In the genomic region with DNA sequence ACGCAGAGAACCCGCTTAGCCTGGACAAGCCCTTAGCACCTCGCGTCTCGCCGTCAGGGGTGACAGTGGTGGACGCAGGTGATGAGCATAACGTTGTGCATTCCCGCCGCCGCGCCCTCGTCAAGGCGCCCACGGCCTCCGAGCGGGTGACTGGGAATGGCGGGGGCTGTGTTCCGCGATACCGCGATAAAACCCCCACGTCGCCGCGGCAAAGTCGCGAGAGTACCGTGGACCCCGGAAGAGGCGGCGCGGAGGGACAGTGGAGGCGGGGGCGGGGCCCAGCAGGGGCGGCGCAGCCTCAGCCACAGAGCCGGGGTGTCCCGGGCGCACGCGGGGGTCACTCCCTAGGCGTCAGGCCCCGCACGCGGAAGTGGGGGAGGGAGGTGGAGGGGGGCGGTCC, we compare ENCODE assay signal across 9 cellular contexts. TPM values are rescaled to one million over a fixed set of nuclear protein-coding genes. Genes with fewer than 3 reads are reported as not detected.
DNase-seq lines count a peak whose midpoint lies in the region; ATAC-seq and TF ChIP-seq lines count a peak whose summit lies in the region.
"Had no signal": no experiment of that assay in that cellular context is flagged by ENCODE, and none has a peak within 500 bp of the region (broad histone marks: within the 10 kb centered on the region; RNA-seq: fewer than 3 reads in every experiment).

No MANE protein-coding gene starts in this region.

- ATAC-seq in effector memory CD8-positive, alpha-beta T cell (replicated peaks) = peak; percentile 90
- ATAC-seq in GM18511 (IDR thresholded peaks at IDR 0.05; ENCODE audit: unreplicated experiment) (no peak), GM18520 (IDR thresholded peaks at IDR 0.05; ENCODE audit: unreplicated experiment) (no peak)

- no peaks in the 10 kb centered on the region for H3K9me3 Mint-ChIP-seq in CD8-positive, alpha-beta memory T cell
- H3K9me3 Mint-ChIP-seq in effector memory CD8-positive, alpha-beta T cell = no peaks in the 10 kb centered on the region

- TF ChIP-seq POLR2A in ovary (IDR thresholded peaks at IDR 0.05) (no peak), testis (IDR thresholded peaks at IDR 0.05) (no peak)

- no peak for TF ChIP-seq CTCF in ovary (IDR thresholded peaks at IDR 0.05)
- TF ChIP-seq CTCF in testis (IDR thresholded peaks at IDR 0.05) = no peak
- no peak for TF ChIP-seq CTCF in GM10248 (IDR thresholded peaks at IDR 0.05; ENCODE audit: control extremely low read depth, extremely low read depth, low read depth, missing control alignments)

- H3K4me1 ChIP-seq in CD8-positive, alpha-beta memory T cell (ENCODE audit: insufficient read depth, low read length) = peaks cover 16% of the 10 kb centered on the region
- H3K4me1 ChIP-seq in ovary (ENCODE audit: insufficient read depth) (peaks cover 22% of the 10 kb centered on the region), testis (peaks cover 62% of the 10 kb centered on the region)

- CTCF ChIA-PET in CD8-positive, alpha-beta memory T cell (lab: Charles Lee) = no interaction called here
- CTCF ChIA-PET in GM10248 (lab: Yijun Ruan, JAX) = no interaction called here

- WGBS in ovary, 3 donors = 6 to 17% (median 14%) methylated on average over 32 to 47 of the region's 47 CpGs
- WGBS in testis, 2 donors = 26 to 40% methylated on average over 4 to 42 of the region's 47 CpGs

- peak overlapping the region; percentile 52 to 97 (median 80) for H3K27ac Mint-ChIP-seq in CD8-positive, alpha-beta memory T cell
- H3K27ac Mint-ChIP-seq in effector memory CD8-positive, alpha-beta T cell = peak overlapping the region; percentile 68 to 91

- no peaks in the 10 kb centered on the region for H3K27me3 ChIP-seq in CD8-positive, alpha-beta memory T cell (ENCODE audit: insufficient read depth, low read length, poor library complexity, severe bottlenecking)
- H3K27me3 ChIP-seq in ovary (no peaks in the 10 kb centered on the region), testis (no peaks in the 10 kb centered on the region)

- intact Hi-C loops in ovary (cut with DNase I) (no loop called here), testis (cut with DNase I; ENCODE audit: low total_unique reads) (no loop called here)

- no peak for TF ChIP-seq EP300 in ovary (IDR thresholded peaks at IDR 0.05)

- H3K4me1 Mint-ChIP-seq in CD8-positive, alpha-beta memory T cell = peaks cover 10 to 38% (median 19%) of the 10 kb centered on the region in 3 donors
- H3K4me1 Mint-ChIP-seq in effector memory CD8-positive, alpha-beta T cell (ENCODE audit: low read depth in 2 of 2) = peaks cover 15 to 29% of the 10 kb centered on the region in 2 donors

- peak overlapping the region; percentile 71 for H3K4me3 ChIP-seq in CD8-positive, alpha-beta memory T cell (ENCODE audit: low read length)
- peak overlapping the region; percentile 49 for H3K4me3 ChIP-seq in ovary
- peak overlapping the region; percentile 51 to 60 for H3K4me3 ChIP-seq in testis

- H3K9me3 ChIP-seq in CD8-positive, alpha-beta memory T cell (ENCODE audit: low read length) = no peaks in the 10 kb centered on the region
- H3K9me3 ChIP-seq in ovary = no peaks in the 10 kb centered on the region
- H3K9me3 ChIP-seq in testis = no peaks in the 10 kb centered on the region

- peak overlapping the region; percentile 75 to 92 (median 81) for H3K4me3 Mint-ChIP-seq in CD8-positive, alpha-beta memory T cell
- peak overlapping the region; percentile 79 to 87 for H3K4me3 Mint-ChIP-seq in effector memory CD8-positive, alpha-beta T cell

- H3K36me3 Mint-ChIP-seq in CD8-positive, alpha-beta memory T cell = peaks cover 0 to 3% (median 2%) of the 10 kb centered on the region in 3 donors
- peaks cover 3% of the 10 kb centered on the region for H3K36me3 Mint-ChIP-seq in effector memory CD8-positive, alpha-beta T cell (ENCODE audit: insufficient read depth)

- DNase-seq in CD8-positive, alpha-beta memory T cell = peak; percentile 56 to 84 (median 64)
- DNase-seq in activated CD4-positive, alpha-beta T cell treated with anti-CD3 and anti-CD28 coated beads, Interleukin-2, amount 50 U/mL, for 48 hours = peak; percentile 57 to 66
- peak; percentile 50 to 61 (median 55) for DNase-seq in effector memory CD8-positive, alpha-beta T cell
- DNase-seq in ovary (peak; percentile 51 to 79 (median 70)), testis (peak; percentile 49), GM10248 (ENCODE audit: extremely low spot score) (no peak)

- no peaks in the 10 kb centered on the region for H3K36me3 ChIP-seq in CD8-positive, alpha-beta memory T cell (ENCODE audit: insufficient read depth, low read length)
- H3K36me3 ChIP-seq in ovary (no peaks in the 10 kb centered on the region), testis (ENCODE audit: low read depth, missing control alignments) (no peaks in the 10 kb centered on the region)

- peak overlapping the region; percentile 24 for H3K27ac ChIP-seq in CD8-positive, alpha-beta memory T cell (ENCODE audit: low read depth, low read length)
- H3K27ac ChIP-seq in ovary (peak overlapping the region in 1 of 2 donors; percentile 59), testis (peak overlapping the region; percentile 37 to 55)

- POLR2A ChIA-PET in CD8-positive, alpha-beta memory T cell (lab: Charles Lee) = interaction anchor here (2.1 kb wide), 1 partner anchor 48 kb away, joined by 6 read pairs; no protein-coding TSS in a partner anchor
- POLR2A ChIA-PET in GM10248 (lab: Yijun Ruan, JAX) = no interaction called here

- H3K27me3 Mint-ChIP-seq in CD8-positive, alpha-beta memory T cell = no peaks in the 10 kb centered on the region
- H3K27me3 Mint-ChIP-seq in effector memory CD8-positive, alpha-beta T cell = no peaks in the 10 kb centered on the region

RNA-seq across cellular contexts. Expression of a gene that starts 53.8 kb away (rescaled TPM):
- total RNA-seq in CD8-positive, alpha-beta memory T cell = 10 to 100 TPM; 12.9 to 13.2 TPM
- 14.8 TPM for polyA plus RNA-seq in CD8-positive, alpha-beta memory T cell
- total RNA-seq in ovary = 10 to 100 TPM in 3 of 7 donors, 1 to 10 TPM in 4; 5.7 to 12.1 (median 10.0) TPM
- polyA plus RNA-seq in ovary = 1 to 10 TPM; 1.3 to 6.8 TPM
- 10 to 100 TPM; 40.5 to 55.3 TPM for total RNA-seq in testis
- polyA plus RNA-seq in testis (ENCODE audit: insufficient read depth, low read depth, low replicate concordance) = 14.7 TPM

RNA-seq across cellular contexts. Expression of a gene that starts 54.1 kb away (rescaled TPM):
- total RNA-seq in CD8-positive, alpha-beta memory T cell = under 1 TPM in 1 of 2 experiments, not detected in 1; 0.07 TPM
- polyA plus RNA-seq in CD8-positive, alpha-beta memory T cell = not detected
- 10 to 100 TPM in 1 of 7 donors, 1 to 10 TPM in 3, not detected in 3; 1.1 to 12.9 (median 1.4) TPM for total RNA-seq in ovary
- polyA plus RNA-seq in ovary = under 1 TPM in 1 of 2 donors, not detected in 1; 0.10 TPM
- total RNA-seq in testis = 10 to 100 TPM; 30.5 to 41.2 TPM
- polyA plus RNA-seq in testis (ENCODE audit: insufficient read depth, low read depth, low replicate concordance) = 40.1 TPM
- total RNA-seq: glomerular endothelial cell had no signal
